In the genomic region with DNA sequence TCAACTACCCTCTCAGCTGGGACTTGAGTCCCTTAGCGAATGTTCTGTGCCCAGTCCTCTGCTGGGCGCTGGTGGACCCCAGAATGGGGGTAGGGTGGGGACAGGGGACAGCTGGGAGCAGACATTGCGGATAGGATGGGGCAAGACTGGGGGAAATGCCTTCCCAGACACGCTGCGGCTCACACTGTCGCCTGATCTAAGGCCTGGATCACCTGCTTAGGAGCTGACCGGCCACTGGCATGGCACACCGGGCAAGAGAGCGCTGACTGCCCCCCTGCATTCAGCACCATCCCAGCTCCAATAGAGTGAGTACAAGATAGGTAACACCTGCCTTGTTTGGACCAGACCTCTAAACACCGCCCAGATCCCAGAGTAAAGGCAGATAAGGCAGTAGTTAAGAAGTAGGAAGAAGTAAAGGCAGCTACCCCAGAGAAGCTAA, we compare ENCODE assay signal across 9 cellular contexts. TPM values are rescaled to one million over a fixed set of nuclear protein-coding genes. Genes with fewer than 3 reads are reported as not detected.
DNase-seq lines count a peak whose midpoint lies in the region; ATAC-seq, FAIRE-seq and TF ChIP-seq lines count a peak whose summit lies in the region.
"Had no signal": no experiment of that assay in that cellular context is flagged by ENCODE, and none has a peak within 500 bp of the region (broad histone marks: within the 10 kb centered on the region; RNA-seq: fewer than 3 reads in every experiment).

No MANE protein-coding gene starts in this region.

- intact Hi-C loops in K562 (cut with micrococcal nuclease) = no loop called here
- intact Hi-C loops in body of pancreas (cut with DNase I) = no loop called here

- peak overlapping the region in 1 of 3 donors; percentile 78 for H3K27ac Mint-ChIP-seq in CD4-positive, CD25-positive, alpha-beta regulatory T cell
- no peak overlapping the region for H3K27ac Mint-ChIP-seq in H9
- no peak overlapping the region for H3K27ac Mint-ChIP-seq in neural progenitor cell

- H4K20me1 ChIP-seq in H9 (ENCODE audit: control insufficient read depth, insufficient read depth, insufficient read length) (no peaks in the 10 kb centered on the region), K562 (replicated peaks; ENCODE audit: control insufficient read depth, insufficient read depth, low read length) (peaks cover 5% of the 10 kb centered on the region; the same call in 1 of the 2 replicates), neural progenitor cell (ENCODE audit: low read depth) (peaks cover 20% of the 10 kb centered on the region)

- H2AFZ ChIP-seq in H9 (ENCODE audit: low read length) (no peak overlapping the region), K562 (ENCODE audit: low read depth, low read length) (no peak overlapping the region), neural progenitor cell (replicated peaks) (no peak overlapping the region)

- H3F3A ChIP-seq in neural progenitor cell (ENCODE audit: low read depth) = peaks cover 8% of the 10 kb centered on the region

- H3K4me2 ChIP-seq in H9 (ENCODE audit: insufficient read depth, insufficient read length, low read length) = no peak overlapping the region
- peak overlapping the region; percentile 85 for H3K4me2 ChIP-seq in K562 (ENCODE audit: insufficient read depth, low read length)
- H3K4me2 ChIP-seq in neural progenitor cell = no peak overlapping the region

- H3K27me3 ChIP-seq in CD4-positive, CD25-positive, alpha-beta regulatory T cell (ENCODE audit: control insufficient read depth, insufficient read depth, low read length) = no peaks in the 10 kb centered on the region
- peaks cover 31% of the 10 kb centered on the region for H3K27me3 ChIP-seq in H9 (ENCODE audit: insufficient read depth, low read length)
- H3K27me3 ChIP-seq in K562 (ENCODE audit: control insufficient read depth in 2 of 2, insufficient read depth in 2 of 2, low read length in 2 of 2) = peaks cover 0 to 8% of the 10 kb centered on the region in 2 experiments; a peak in 2 of 5 replicates
- H3K27me3 ChIP-seq in neural progenitor cell = peaks cover 64% of the 10 kb centered on the region
- H3K27me3 ChIP-seq in body of pancreas = no peaks in the 10 kb centered on the region

- peaks cover 0 to 17% (median 6%) of the 10 kb centered on the region in 4 donors for H3K4me1 Mint-ChIP-seq in CD4-positive, CD25-positive, alpha-beta regulatory T cell
- peaks cover 3 to 6% of the 10 kb centered on the region in 2 experiments for H3K4me1 Mint-ChIP-seq in H9
- H3K4me1 Mint-ChIP-seq in neural progenitor cell = peaks cover 12% of the 10 kb centered on the region

- H3K36me3 Mint-ChIP-seq in CD4-positive, CD25-positive, alpha-beta regulatory T cell = no peaks in the 10 kb centered on the region
- H3K36me3 Mint-ChIP-seq in H9 (ENCODE audit: insufficient read depth in 1 of 3, low read depth in 3 of 3) (peaks cover 0 to 2% (median 0%) of the 10 kb centered on the region in 3 experiments; a peak in 3 of 7 replicates), neural progenitor cell (no peaks in the 10 kb centered on the region)

- H2BK20ac ChIP-seq in H9 (ENCODE audit: low read depth, low read length, poor library complexity, severe bottlenecking) = no peak overlapping the region

- no peaks in the 10 kb centered on the region for H3K79me1 ChIP-seq in H9 (ENCODE audit: insufficient read depth, low read depth, low read length, poor library complexity, severe bottlenecking)

- no peak overlapping the region for H2BK12ac ChIP-seq in H9 (ENCODE audit: insufficient read length, low read depth, low read length)

- H3K4me1 ChIP-seq in CD4-positive, CD25-positive, alpha-beta regulatory T cell (ENCODE audit: control insufficient read depth, insufficient read depth, low read length, poor library complexity, severe bottlenecking) = peaks cover 22% of the 10 kb centered on the region
- H3K4me1 ChIP-seq in H9 (ENCODE audit: insufficient read depth, low read length) (no peaks in the 10 kb centered on the region), K562 (replicated peaks in 1 of 2; ENCODE audit: control insufficient read depth in 2 of 2, insufficient read depth in 2 of 2, low read length in 2 of 2) (peaks cover 48 to 74% of the 10 kb centered on the region in 2 experiments), neural progenitor cell (peaks cover 5% of the 10 kb centered on the region), body of pancreas (peaks cover 23% of the 10 kb centered on the region)

- no peak overlapping the region for H3K4me3 ChIP-seq in CD4-positive, CD25-positive, alpha-beta regulatory T cell (ENCODE audit: low read depth, low read length)
- H3K4me3 ChIP-seq in K562 (no peak overlapping the region; the same call in 1 of the 2 replicates), neural progenitor cell (no peak overlapping the region), body of pancreas (no peak overlapping the region)

- H3K23me2 ChIP-seq in H9 (ENCODE audit: insufficient read length, low read depth, low read length, poor library complexity, severe bottlenecking) = peaks cover 8% of the 10 kb centered on the region

- no peak overlapping the region for H3K18ac ChIP-seq in H9 (ENCODE audit: insufficient read length, low read depth, low read length)

- in situ Hi-C loops in K562 (cut with MboI) = no loop called here

- H3K56ac ChIP-seq in H9 (ENCODE audit: insufficient read length, low read depth, low read length) = no peak overlapping the region

- H3K9ac ChIP-seq in H9 (ENCODE audit: extremely low read depth, insufficient read length, low read length) = no peak overlapping the region
- H3K9ac ChIP-seq in K562 (ENCODE audit: insufficient read depth in 1 of 2, low read depth in 2 of 2, low read length in 2 of 2) = peak overlapping the region; percentile 59 to 87
- H3K9ac ChIP-seq in neural progenitor cell = no peak overlapping the region

- H3K4ac ChIP-seq in H9 (ENCODE audit: low read depth, low read length) = no peak overlapping the region

- DNase-seq in CD4-positive, CD25-positive, alpha-beta regulatory T cell = no peak
- DNase-seq in H9 (no peak), K562 (ENCODE audit: extremely low read depth in 1 of 4, low spot score in 3 of 4) (peak in 1 of 4 experiments; percentile 66), neural progenitor cell (ENCODE audit: low spot score) (no peak), mesenteric fat pad (ENCODE audit: low spot score) (no peak), body of pancreas (no peak), NCI-H1694 treated with DMSO at 0.1 percent for 48 hours (lab: John Stamatoyannopoulos, UW) (no peak)
- DNase-seq: stimulated activated CD4-positive, alpha-beta T cell treated with anti-CD3 and anti-CD28 coated beads, Interleukin-15, amount 100 ng/mL, for 24 hours had no signal

- H4K91ac ChIP-seq in H9 (ENCODE audit: insufficient read length, low read depth, low read length) = no peak overlapping the region

- H3K14ac ChIP-seq in H9 (ENCODE audit: insufficient read depth, low read length) = no peak overlapping the region

- H3K9me1 ChIP-seq in K562 (ENCODE audit: control insufficient read depth, insufficient read depth, low read length) = peaks cover 25% of the 10 kb centered on the region

- H3K27me3 Mint-ChIP-seq in CD4-positive, CD25-positive, alpha-beta regulatory T cell = peaks cover 15% of the 10 kb centered on the region
- peaks cover 49% of the 10 kb centered on the region for H3K27me3 Mint-ChIP-seq in H9 (ENCODE audit: low read depth)
- peaks cover 26% of the 10 kb centered on the region for H3K27me3 Mint-ChIP-seq in neural progenitor cell (ENCODE audit: insufficient read depth, low read depth)

- no peak overlapping the region for H4K5ac ChIP-seq in H9 (ENCODE audit: insufficient read length, low read depth, low read length)

- H3K4me3 Mint-ChIP-seq in CD4-positive, CD25-positive, alpha-beta regulatory T cell = peak overlapping the region; percentile 78 to 91 (median 85)
- peak overlapping the region; percentile 48 to 70 for H3K4me3 Mint-ChIP-seq in H9
- peak overlapping the region; percentile 81 for H3K4me3 Mint-ChIP-seq in neural progenitor cell

- H2AK5ac ChIP-seq in H9 (ENCODE audit: insufficient read length, low read length) = no peak overlapping the region

- BruUV-seq in K562 (replicated peaks; lab: Mats Ljungman, UMichigan) = TSS peak; percentile 42

- H3K9me3 Mint-ChIP-seq in CD4-positive, CD25-positive, alpha-beta regulatory T cell = no peaks in the 10 kb centered on the region
- H3K9me3 Mint-ChIP-seq in H9 = no peaks in the 10 kb centered on the region
- H3K9me3 Mint-ChIP-seq in neural progenitor cell = no peaks in the 10 kb centered on the region

- CTCF ChIA-PET in K562 (lab: Yijun Ruan, JAX; ENCODE audit: low intra/inter-chr PET ratio) = interaction anchor here (1.5 to 5.7 kb wide), 2 partner anchors 45 kb away, joined by 6 to 109 read pairs; no protein-coding TSS in a partner anchor

- no peak for FAIRE-seq in K562 (lab: Jason Lieb, UNC)

- H3K27ac ChIP-seq in CD4-positive, CD25-positive, alpha-beta regulatory T cell (ENCODE audit: insufficient read depth, low read length, poor library complexity, severe bottlenecking) = no peak overlapping the region
- no peak overlapping the region for H3K27ac ChIP-seq in H9 (ENCODE audit: insufficient read length, low read depth, low read length)
- no peak overlapping the region for H3K27ac ChIP-seq in K562 (ENCODE audit: extremely low read depth, low read depth, low read length)
- H3K27ac ChIP-seq in neural progenitor cell = no peak overlapping the region
- H3K27ac ChIP-seq in body of pancreas = no peak overlapping the region
- H3K27ac ChIP-seq: neutrophil had no signal

- WGBS in H9 (ENCODE audit: extremely low coverage, insufficient read length, low lambda C conversion rate) = no CpG with 5 or more reads among the region's 10 CpGs
- 72% methylated on average over 10 of the region's 10 CpGs for WGBS in K562 (ENCODE audit: insufficient coverage, low coverage, missing lambda C conversion rate)
- 54 to 67% methylated on average over 9 of the region's 10 CpGs for WGBS in body of pancreas, 2 donors

- H3T11ph ChIP-seq in H9 (ENCODE audit: low read length) = no peak overlapping the region

- POLR2A ChIA-PET in K562 (lab: Yijun Ruan, JAX) = interaction anchor here (0.5 to 10.0 kb wide), 24 partner anchors 7 to 214 kb away, joined by 3 to 120 read pairs (median 4); a partner anchor contains a TSS

- TF ChIP-seq POLR2A in K562 (conservative IDR thresholded peaks at IDR 0.05) (no peak), body of pancreas (IDR thresholded peaks at IDR 0.05) (no peak)

- H2BK5ac ChIP-seq in H9 (ENCODE audit: insufficient read length, low read length) = no peak overlapping the region

- no peak overlapping the region for H2BK15ac ChIP-seq in H9 (ENCODE audit: low read depth, low read length)

- no peak for TF ChIP-seq RAD21 in K562 (CRISPR knock-in tag; conservative IDR thresholded peaks at IDR 0.05 in 1 of 2, IDR thresholded peaks at IDR 0.05 in 1 of 2)

- no peaks in the 10 kb centered on the region for H3K9me3 ChIP-seq in CD4-positive, CD25-positive, alpha-beta regulatory T cell (ENCODE audit: control insufficient read depth in 2 of 2, low read length in 2 of 2)
- H3K9me3 ChIP-seq in H9 (ENCODE audit: control insufficient read depth, low read depth, low read length) (no peaks in the 10 kb centered on the region), K562 (replicated peaks; ENCODE audit: control insufficient read depth, insufficient read depth, low read depth, low read length) (no peaks in the 10 kb centered on the region), neural progenitor cell (ENCODE audit: low read depth) (no peaks in the 10 kb centered on the region), body of pancreas (no peaks in the 10 kb centered on the region)
- H3K9me3 ChIP-seq: neutrophil had no signal

- H3K36me3 ChIP-seq in CD4-positive, CD25-positive, alpha-beta regulatory T cell (ENCODE audit: control insufficient read depth, insufficient read depth, low read length) = no peaks in the 10 kb centered on the region
- peaks cover 13% of the 10 kb centered on the region; the same call in 2 of the 3 replicates for H3K36me3 ChIP-seq in K562 (ENCODE audit: control insufficient read depth, insufficient read depth, low read length)
- no peaks in the 10 kb centered on the region for H3K36me3 ChIP-seq in neural progenitor cell
- no peaks in the 10 kb centered on the region for H3K36me3 ChIP-seq in body of pancreas (replicated peaks in 1 of 2; ENCODE audit: insufficient read depth in 1 of 2, low read depth in 2 of 2)
- H3K36me3 ChIP-seq: neutrophil had no signal

- H4K8ac ChIP-seq in H9 (replicated peaks; ENCODE audit: insufficient read length, low read depth, low read length) = no peak overlapping the region

- no peak for TF ChIP-seq CTCF in H9 (conservative IDR thresholded peaks at IDR 0.05)
- TF ChIP-seq CTCF in K562 (IDR thresholded peaks at IDR 0.05 in 2 of 3, conservative IDR thresholded peaks at IDR 0.05 in 1 of 3; ENCODE audit: insufficient read depth in 2 of 3, low read depth in 1 of 3, low read length in 3 of 3) = no peak
- no peak for TF ChIP-seq CTCF in neural progenitor cell (IDR thresholded peaks at IDR 0.05)
- TF ChIP-seq CTCF in body of pancreas (IDR thresholded peaks at IDR 0.05) = no peak

- no peak overlapping the region for H2BK120ac ChIP-seq in H9 (ENCODE audit: low read depth, low read length, poor library complexity, severe bottlenecking)

- no peaks in the 10 kb centered on the region for H3K79me2 ChIP-seq in H9 (ENCODE audit: insufficient read depth, low read length)
- peaks cover 39% of the 10 kb centered on the region for H3K79me2 ChIP-seq in K562 (ENCODE audit: control insufficient read depth, insufficient read depth, low read length)
- no peaks in the 10 kb centered on the region for H3K79me2 ChIP-seq in neural progenitor cell (ENCODE audit: low read depth)

- no peak for TF ChIP-seq EP300 in K562 (IDR thresholded peaks at IDR 0.05; ENCODE audit: low read length)

- ATAC-seq in CD4-positive, CD25-positive, alpha-beta regulatory T cell (ENCODE audit: low read depth in 2 of 2) = no peak
- no peak for ATAC-seq in K562
- ATAC-seq in body of pancreas = no peak

- no peak overlapping the region for H3K23ac ChIP-seq in H9 (ENCODE audit: insufficient read length, low read depth, low read length)

RNA-seq across cellular contexts. Expression of a gene that starts 1.4 kb away (rescaled TPM):
- total RNA-seq in CD4-positive, CD25-positive, alpha-beta regulatory T cell = 2.7 TPM
- under 1 TPM in 3 of 4 donors, not detected in 1; 0.39 to 0.52 (median 0.41) TPM for polyA plus RNA-seq in CD4-positive, CD25-positive, alpha-beta regulatory T cell
- 40.7 and 41.1 TPM in 2 replicates for total RNA-seq in H9 (2021)
- 114 and 328 TPM in 2 replicates for total RNA-seq in K562 (2011; cell fraction: chromatin; rRNA removed; ENCODE audit: low replicate concordance)
- total RNA-seq in K562 (2011; cell fraction: nucleolus; rRNA removed) = 214 and 270 TPM in 2 replicates
- 106 and 131 TPM in 2 replicates for total RNA-seq in K562 (2011; cell fraction: nucleoplasm; rRNA removed)
- total RNA-seq in K562 (2014; rRNA removed) = 49.3 and 54.2 TPM in 2 replicates
- 2.2 and 4.5 TPM in 2 replicates for total RNA-seq in K562 (2014; rRNA removed; fragmentation: Illumina TruSeq; extraction: Trizol)
- total RNA-seq in K562 (2015; rRNA removed; fragmentation: Illumina TruSeq; extraction: Trizol) = 13.3 and 15.6 TPM in 2 replicates
- 46.5 and 50.6 TPM in 2 replicates for total RNA-seq in K562 (2021)
- 35.2 and 71.6 TPM in 2 replicates for polyA plus RNA-seq in K562 (2011; rRNA removed)
- polyA plus RNA-seq in K562 (2011; cell fraction: cytosol; rRNA removed) = 134 and 673 TPM in 2 replicates
- 407 and 424 TPM in 2 replicates for polyA plus RNA-seq in K562 (2011; cell fraction: nucleus; rRNA removed)
- 30.0 and 31.2 TPM in 2 replicates for polyA plus RNA-seq in K562 (2012)
- polyA plus RNA-seq in K562 (2014; fragmentation: Illumina TruSeq; extraction: Trizol) = 8.0 and 15.9 TPM in 2 replicates
- under 1 TPM; 0.03 to 0.17 TPM for polyA plus RNA-seq in K562 (2014; fragmentation: Nextera tagmentation; extraction: Ambion mirVana)
- polyA plus RNA-seq in K562 (2014; rRNA removed) = 42.5 and 97.4 TPM in 2 replicates
- 15.1 and 15.6 TPM in 2 replicates for polyA minus RNA-seq in K562 (2011; rRNA and poly(A)+ RNA removed)
- polyA minus RNA-seq in K562 (2011; cell fraction: cytosol; rRNA and poly(A)+ RNA removed) = 24.6 and 52.4 TPM in 2 replicates
- polyA minus RNA-seq in K562 (2011; cell fraction: nucleus; rRNA and poly(A)+ RNA removed) = 96.8 and 145 TPM in 2 replicates
- total RNA-seq in neural progenitor cell (ENCODE audit: low replicate concordance) = 35.4 and 159 TPM in 2 replicates
- total RNA-seq in mesenteric fat pad = 5.3 TPM
- 100 to 1,000 TPM in 1 of 2 donors, 10 to 100 TPM in 1; 36.6 to 150 TPM for total RNA-seq in body of pancreas

RNA-seq across cellular contexts. Expression of a gene that starts 5.7 kb away (rescaled TPM):
- 43.0 TPM for total RNA-seq in CD4-positive, CD25-positive, alpha-beta regulatory T cell
- polyA plus RNA-seq in CD4-positive, CD25-positive, alpha-beta regulatory T cell = 10 to 100 TPM; 39.5 to 48.4 (median 45.0) TPM
- 14.6 and 22.9 TPM in 2 replicates for total RNA-seq in H9 (2021)
- total RNA-seq in K562 (2011; cell fraction: chromatin; rRNA removed; ENCODE audit: low replicate concordance) = 160 and 395 TPM in 2 replicates
- total RNA-seq in K562 (2011; cell fraction: nucleolus; rRNA removed) = 227 and 229 TPM in 2 replicates
- 196 and 211 TPM in 2 replicates for total RNA-seq in K562 (2011; cell fraction: nucleoplasm; rRNA removed)
- total RNA-seq in K562 (2014; rRNA removed) = 70.1 and 95.8 TPM in 2 replicates
- total RNA-seq in K562 (2014; rRNA removed; fragmentation: Illumina TruSeq; extraction: Trizol) = 36.1 and 45.9 TPM in 2 replicates
- total RNA-seq in K562 (2015; rRNA removed; fragmentation: Illumina TruSeq; extraction: Trizol) = 55.8 and 57.2 TPM in 2 replicates
- 94.1 and 97.3 TPM in 2 replicates for total RNA-seq in K562 (2021)
- polyA plus RNA-seq in K562 (2011; rRNA removed) = 94.9 and 115 TPM in 2 replicates
- polyA plus RNA-seq in K562 (2011; cell fraction: cytosol; rRNA removed) = 157 and 209 TPM in 2 replicates
- 157 and 195 TPM in 2 replicates for polyA plus RNA-seq in K562 (2011; cell fraction: nucleus; rRNA removed)
- 68.2 and 73.0 TPM in 2 replicates for polyA plus RNA-seq in K562 (2012)
- polyA plus RNA-seq in K562 (2014; fragmentation: Illumina TruSeq; extraction: Trizol) = 88.3 and 89.4 TPM in 2 replicates
- polyA plus RNA-seq in K562 (2014; fragmentation: Nextera tagmentation; extraction: Ambion mirVana) = 10 to 100 TPM; 15.5 to 17.5 TPM
- polyA plus RNA-seq in K562 (2014; rRNA removed) = 89.6 and 92.5 TPM in 2 replicates
- polyA minus RNA-seq in K562 (2011; rRNA and poly(A)+ RNA removed) = 130 and 186 TPM in 2 replicates
- 73.2 and 76.1 TPM in 2 replicates for polyA minus RNA-seq in K562 (2011; cell fraction: cytosol; rRNA and poly(A)+ RNA removed)
- 63.1 and 85.0 TPM in 2 replicates for polyA minus RNA-seq in K562 (2011; cell fraction: nucleus; rRNA and poly(A)+ RNA removed)
- 9.1 and 10.0 TPM in 2 replicates for total RNA-seq in neural progenitor cell (ENCODE audit: low replicate concordance)
- total RNA-seq in mesenteric fat pad = 34.8 TPM
- total RNA-seq in body of pancreas = 10 to 100 TPM; 10.5 to 19.7 TPM

Comparison
In these comparisons a context has a peak if more than half of its experiments do, and no peak if none do; other contexts are left out.
1. H3K9ac ChIP-seq: peak in K562 (2 of 2); none in H9 (single experiment) and neural progenitor cell (single experiment).
2. Peak in every context shown above with its lines, with median percentiles within 50 percentile points of each other: H3K4me3 Mint-ChIP-seq.